ENCODE assay signal across 23 cellular contexts in the genomic region with DNA sequence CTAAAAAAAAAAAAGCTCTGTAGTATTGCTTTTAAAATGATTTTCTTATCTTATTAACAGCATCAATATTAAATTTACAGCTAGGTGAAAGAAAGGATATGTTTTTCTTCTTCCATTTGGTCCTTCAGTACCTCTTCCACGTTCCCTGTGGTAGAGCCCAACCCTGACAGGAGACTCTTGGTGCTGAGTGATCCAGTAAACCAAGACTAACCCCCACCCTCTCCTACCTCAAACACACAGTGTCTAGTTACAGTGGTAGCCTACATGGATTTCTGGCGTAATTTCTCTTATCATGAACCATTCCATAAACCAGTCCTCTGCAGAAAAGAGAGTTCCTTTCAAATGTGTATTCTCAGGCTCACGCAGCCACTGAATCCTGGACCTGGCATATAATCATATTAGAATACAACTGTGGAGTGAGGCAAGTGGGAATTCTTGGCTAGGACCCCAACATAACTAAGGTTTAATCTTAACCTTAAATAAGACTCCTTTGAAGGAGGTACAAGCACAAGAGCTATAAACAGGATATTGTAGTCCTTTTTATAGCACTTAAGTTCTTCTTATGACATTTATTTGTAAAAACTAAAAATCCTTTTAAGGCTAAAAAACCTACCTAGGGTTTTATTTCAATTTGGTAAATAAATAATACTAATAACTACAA.
"Had no signal": no experiment of that assay in that cellular context is flagged by ENCODE, and none has a peak within 500 bp of the region (broad histone marks: within the 10 kb centered on the region; RNA-seq: fewer than 3 reads in every experiment).

No MANE protein-coding gene starts in this region.

- H3K9me3 ChIP-seq: colonic mucosa, gastroesophageal sphincter, heart left ventricle, lower lobe of right lung, mucosa of descending colon had no signal

- H3K4me3 ChIP-seq: colonic mucosa, gastroesophageal sphincter, heart left ventricle, hepatocyte, lower lobe of right lung, mucosa of descending colon had no signal

- H3K4me2 ChIP-seq: hepatocyte had no signal

- H2AFZ ChIP-seq: hepatocyte had no signal

- DNase-seq: colonic mucosa; cortex of kidney; effector CD8-positive, alpha-beta T cell; effector memory CD8-positive, alpha-beta T cell; endodermal cell; erythroblast; foreskin keratinocyte; heart left ventricle; hypothalamus; immature natural killer cell; islet precursor cell; kidney; kidney glomerular epithelial cell; left colon; left ventricle myocardium superior; lower lobe of right lung; mesenchymal stem cell; mucosa of descending colon had no signal

- H3K79me2 ChIP-seq: hepatocyte had no signal

- H3K4me1 ChIP-seq: colonic mucosa, gastroesophageal sphincter had no signal

- H3K27ac ChIP-seq: colonic mucosa, epithelial cell of prostate, foreskin keratinocyte, gastroesophageal sphincter, heart left ventricle, hepatocyte, lower lobe of right lung had no signal

- ATAC-seq: effector memory CD8-positive, alpha-beta T cell; esophagus mucosa; foreskin keratinocyte; gastroesophageal sphincter; left colon; left lobe of liver; mucosa of descending colon had no signal

- H3K27me3 ChIP-seq: colonic mucosa, foreskin keratinocyte, gastroesophageal sphincter, heart left ventricle, hepatocyte had no signal

- H3K36me3 ChIP-seq: colonic mucosa, gastroesophageal sphincter, heart left ventricle, lower lobe of right lung had no signal
